21 cellular contexts compared by ENCODE assay signal in the genomic region with DNA sequence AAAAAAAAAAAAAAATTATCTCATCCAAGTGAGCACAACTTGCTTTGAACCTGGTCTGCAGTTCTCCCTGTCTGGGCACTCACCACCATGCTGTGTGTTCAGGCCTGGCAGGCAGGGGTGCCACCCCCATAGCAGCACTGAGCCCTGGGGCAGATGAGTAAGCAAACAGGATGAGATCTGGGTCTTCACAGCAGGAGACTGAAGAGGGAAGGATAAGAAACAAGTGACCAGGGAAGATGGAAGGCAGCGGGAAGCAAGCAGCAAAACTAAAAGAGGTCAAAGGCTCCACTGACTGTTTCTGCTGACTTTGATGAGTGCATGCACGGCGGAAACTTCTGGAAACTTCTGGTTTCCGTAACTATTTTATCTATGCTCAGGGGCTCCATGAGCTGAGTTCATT.
DNase-seq lines count a peak whose midpoint lies in the region; ATAC-seq and TF ChIP-seq lines count a peak whose summit lies in the region.
"Had no signal": no experiment of that assay in that cellular context is flagged by ENCODE, and none has a peak within 500 bp of the region (broad histone marks: within the 10 kb centered on the region; RNA-seq: fewer than 3 reads in every experiment).

No MANE protein-coding gene starts in this region.

- H3K36me3 ChIP-seq in breast epithelium (no peaks in the 10 kb centered on the region), RWPE2 (ENCODE audit: low read depth) (no peaks in the 10 kb centered on the region), right atrium auricular region (no peaks in the 10 kb centered on the region), GM23248 (ENCODE audit: low read depth) (no peaks in the 10 kb centered on the region)
- H3K36me3 ChIP-seq: esophagus squamous epithelium, sigmoid colon had no signal

- WGBS in GM23248 (ENCODE audit: low coverage in 1 of 2, low lambda C conversion rate in 2 of 2, missing lambda C conversion rate in 2 of 2), 2 experiments: 90 to 93% methylated on average over 4 of the region's 4 CpGs

- intact Hi-C loops in MCF 10A (cut with micrococcal nuclease): no loop called here
- intact Hi-C loops in breast epithelium (cut with DNase I; ENCODE audit: low total_unique reads): no loop called here

- no peak for TF ChIP-seq CTCF in MCF 10A (IDR thresholded peaks at IDR 0.05; ENCODE audit: unreplicated experiment)
- TF ChIP-seq CTCF in breast epithelium (IDR thresholded peaks at IDR 0.05): no peak
- TF ChIP-seq CTCF in RWPE2 (IDR thresholded peaks at IDR 0.05; ENCODE audit: poor library complexity, severe bottlenecking): no peak
- no peak for TF ChIP-seq CTCF in epithelial cell of esophagus (IDR thresholded peaks at IDR 0.05; ENCODE audit: insufficient read depth, low read depth, low read length, missing control alignments)
- TF ChIP-seq CTCF in right atrium auricular region (IDR thresholded peaks at IDR 0.05): no peak
- TF ChIP-seq CTCF in GM10248 (IDR thresholded peaks at IDR 0.05; ENCODE audit: control extremely low read depth, extremely low read depth, low read depth, missing control alignments): no peak

- no peak for TF ChIP-seq POLR2A in breast epithelium (IDR thresholded peaks at IDR 0.05)

- H3K4me1 ChIP-seq in breast epithelium (peaks cover 0 to 5% of the 10 kb centered on the region in 2 donors), RWPE2 (ENCODE audit: insufficient read depth, poor library complexity, severe bottlenecking) (no peaks in the 10 kb centered on the region), right atrium auricular region (no peaks in the 10 kb centered on the region), GM23248 (ENCODE audit: insufficient read depth) (no peaks in the 10 kb centered on the region)
- H3K4me1 ChIP-seq: sigmoid colon had no signal

- H3K4me3 Mint-ChIP-seq in MCF 10A (ENCODE audit: unreplicated experiment): no peak overlapping the region
- H3K4me3 Mint-ChIP-seq: HFFc6 had no signal

- H3K9me3 Mint-ChIP-seq in MCF 10A (ENCODE audit: unreplicated experiment): no peaks in the 10 kb centered on the region

- CTCF ChIA-PET in MCF 10A (lab: Yijun Ruan, JAX) (no interaction called here), GM10248 (lab: Yijun Ruan, JAX) (no interaction called here)

- no peak overlapping the region for H3K4me3 ChIP-seq in breast epithelium
- no peak overlapping the region for H3K4me3 ChIP-seq in RWPE2 (ENCODE audit: severe bottlenecking)
- H3K4me3 ChIP-seq in epithelial cell of esophagus (ENCODE audit: low read length): no peak overlapping the region
- H3K4me3 ChIP-seq in right atrium auricular region: no peak overlapping the region
- no peak overlapping the region for H3K4me3 ChIP-seq in GM23248
- H3K4me3 ChIP-seq: esophagus squamous epithelium, mucosa of descending colon, sigmoid colon had no signal

- DNase-seq in MCF 10A (ENCODE audit: unreplicated experiment) (peak; percentile 78), breast epithelium (ENCODE audit: low spot score in 2 of 2) (no peak), RWPE2 (ENCODE audit: low spot score) (no peak), epithelial cell of esophagus (ENCODE audit: low read depth) (peak; percentile 45), smooth muscle cell of the brain vasculature (ENCODE audit: low read depth, low spot score) (peak; percentile 78), right atrium auricular region (ENCODE audit: low spot score) (no peak), GM10248 (ENCODE audit: extremely low spot score) (no peak), GM23248 (no peak)
- DNase-seq: activated CD4-positive, alpha-beta T cell treated with anti-CD3 and anti-CD28 coated beads for 4 hours; activated CD8-positive, alpha-beta memory T cell treated with anti-CD3 and anti-CD28 coated beads, Interleukin-2, amount 50 U/mL, for 48 hours; DMS53; esophagus squamous epithelium; head of caudate nucleus; HFFc6; kidney; mucosa of descending colon; NCI-H2029 treated with DMSO at 0.1 percent for 48 hours; NCI-H526; occipital lobe; sigmoid colon; T-helper 9 cell had no signal

- in situ Hi-C loops in GM23248 (cut with MboI): no loop called here

- no peaks in the 10 kb centered on the region for H3K27me3 Mint-ChIP-seq in MCF 10A (ENCODE audit: insufficient read depth, unreplicated experiment)

- H3K4me2 ChIP-seq in GM23248 (ENCODE audit: unreplicated experiment): no peak overlapping the region

- H3K9me3 ChIP-seq in breast epithelium (no peaks in the 10 kb centered on the region), RWPE2 (ENCODE audit: severe bottlenecking) (no peaks in the 10 kb centered on the region), right atrium auricular region (no peaks in the 10 kb centered on the region), GM23248 (ENCODE audit: low read depth) (no peaks in the 10 kb centered on the region)
- H3K9me3 ChIP-seq: esophagus squamous epithelium, mucosa of descending colon, sigmoid colon had no signal

- ATAC-seq in RWPE2 (ENCODE audit: low read depth): 0 out of 3 replicates have a peak, but pooled peaks have one; percentile 40
- ATAC-seq: mucosa of descending colon had no signal

- H4K20me1 ChIP-seq in GM23248 (ENCODE audit: insufficient read depth): no peaks in the 10 kb centered on the region

- no peak overlapping the region for H2AFZ ChIP-seq in GM23248

- no peaks in the 10 kb centered on the region for H3K27me3 ChIP-seq in breast epithelium
- H3K27me3 ChIP-seq in RWPE2 (ENCODE audit: insufficient read depth, poor library complexity, severe bottlenecking): no peaks in the 10 kb centered on the region
- H3K27me3 ChIP-seq in right atrium auricular region: no peaks in the 10 kb centered on the region
- no peaks in the 10 kb centered on the region for H3K27me3 ChIP-seq in GM23248 (replicated peaks; ENCODE audit: insufficient read depth)
- H3K27me3 ChIP-seq: esophagus squamous epithelium, sigmoid colon had no signal

- no peaks in the 10 kb centered on the region for H3K79me2 ChIP-seq in GM23248 (ENCODE audit: insufficient read depth)

- no peaks in the 10 kb centered on the region for H3F3A ChIP-seq in GM23248 (ENCODE audit: insufficient read depth)

- no TSS peak for BruUV-seq in MCF 10A (replicated peaks; lab: Mats Ljungman, UMichigan)

- H3K36me3 Mint-ChIP-seq in MCF 10A (ENCODE audit: insufficient read depth, unreplicated experiment): no peaks in the 10 kb centered on the region

- H3K27ac ChIP-seq in breast epithelium: no peak overlapping the region
- H3K27ac ChIP-seq in RWPE2 (ENCODE audit: poor library complexity, severe bottlenecking): no peak overlapping the region
- no peak overlapping the region for H3K27ac ChIP-seq in right atrium auricular region
- no peak overlapping the region for H3K27ac ChIP-seq in GM23248
- H3K27ac ChIP-seq: esophagus squamous epithelium, sigmoid colon had no signal

- no peaks in the 10 kb centered on the region for H3K4me1 Mint-ChIP-seq in MCF 10A (ENCODE audit: insufficient read depth, unreplicated experiment)

- POLR2A ChIA-PET in MCF 10A (lab: Yijun Ruan, JAX) (interaction anchor here (0.6 kb wide), 1 partner anchor 9 kb away, joined by 5 read pairs; no protein-coding TSS in a partner anchor), GM10248 (lab: Yijun Ruan, JAX) (no interaction called here)

- no peak overlapping the region for H3K9ac ChIP-seq in GM23248

- H3K27ac Mint-ChIP-seq in MCF 10A (ENCODE audit: low read depth, unreplicated experiment): no peak overlapping the region
- H3K27ac Mint-ChIP-seq: HFFc6 had no signal

- H3K9me2 ChIP-seq in GM23248 (ENCODE audit: insufficient read depth): no peaks in the 10 kb centered on the region

Comparison
In these comparisons a context has a peak if more than half of its experiments do, and no peak if none do; other contexts are left out.
1. DNase-seq: peak in MCF 10A (single experiment), epithelial cell of esophagus (single experiment) and smooth muscle cell of the brain vasculature (single experiment); none in breast epithelium (0 of 2), RWPE2 (single experiment), right atrium auricular region (single experiment), GM10248 (single experiment) and GM23248 (single experiment).